In genomic region chr12:111685811-111686573, GRCh38 we compare ENCODE assay signal across 1 cellular context.
TF ChIP-seq lines count a peak whose summit lies in the region.

Gene ACAD10 (plus strand): TSS chr12:111686053. CDS start chr12:111692710, 6,657 bp downstream.
Gene BRAP (minus strand): TSS chr12:111685956. CDS start chr12:111685792, 164 bp downstream.

TF ChIP-seq in K562, 482 proteins besides CTCF, POLR2A, EP300 and RAD21 (continued from another document and continues in another):
- TF ChIP-seq CHD7 (IDR thresholded peaks at IDR 0.05; ENCODE audit: low read depth, low read length) (no peak), ZNF79 (CRISPR knock-in tag; IDR thresholded peaks at IDR 0.05; ENCODE audit: low read depth) (no peak), ZNF609 (CRISPR knock-in tag; IDR thresholded peaks at IDR 0.05; ENCODE audit: borderline replicate concordance) (peak; percentile 79; the same call in 1 of the 2 replicates), NFE2 (IDR thresholded peaks at IDR 0.05; ENCODE audit: low read depth) (no peak), ZNF133 (CRISPR knock-in tag; IDR thresholded peaks at IDR 0.05) (no peak), ZNF318 (IDR thresholded peaks at IDR 0.05; ENCODE audit: borderline replicate concordance in 1 of 2, low read depth in 1 of 2) (peak in 1 of 2 experiments; percentile 29; a peak in 1 of 4 replicates), EWSR1 (IDR thresholded peaks at IDR 0.05; ENCODE audit: borderline replicate concordance, low read depth, partially characterized antibody) (no peak), BRCA1 (IDR thresholded peaks at IDR 0.05) (no peak), BRCA1 (CRISPR knock-in tag; IDR thresholded peaks at IDR 0.05) (no peak), ZNF324 (CRISPR knock-in tag; IDR thresholded peaks at IDR 0.05) (0 out of 2 replicates have a peak, but pooled peaks have one; percentile 12), ZNF511 (CRISPR knock-in tag; IDR thresholded peaks at IDR 0.05) (0 out of 2 replicates have a peak, but pooled peaks have one; percentile 21), ZNF212 (CRISPR knock-in tag; IDR thresholded peaks at IDR 0.05) (no peak), SRSF9 (IDR thresholded peaks at IDR 0.05; ENCODE audit: borderline replicate concordance, low read depth, low read length) (no peak), NFE2L1 (tag; IDR thresholded peaks at IDR 0.05; ENCODE audit: borderline replicate concordance, low read depth) (no peak), EP400 (IDR thresholded peaks at IDR 0.05) (peak; percentile 92), GTF2A2 (tag; IDR thresholded peaks at IDR 0.05) (no peak), E2F1 (CRISPR knock-in tag; IDR thresholded peaks at IDR 0.05) (peak; percentile 70; the same call in 1 of the 2 replicates)
